Comparison of ENCODE assay signal across 23 cellular contexts in the genomic region with DNA sequence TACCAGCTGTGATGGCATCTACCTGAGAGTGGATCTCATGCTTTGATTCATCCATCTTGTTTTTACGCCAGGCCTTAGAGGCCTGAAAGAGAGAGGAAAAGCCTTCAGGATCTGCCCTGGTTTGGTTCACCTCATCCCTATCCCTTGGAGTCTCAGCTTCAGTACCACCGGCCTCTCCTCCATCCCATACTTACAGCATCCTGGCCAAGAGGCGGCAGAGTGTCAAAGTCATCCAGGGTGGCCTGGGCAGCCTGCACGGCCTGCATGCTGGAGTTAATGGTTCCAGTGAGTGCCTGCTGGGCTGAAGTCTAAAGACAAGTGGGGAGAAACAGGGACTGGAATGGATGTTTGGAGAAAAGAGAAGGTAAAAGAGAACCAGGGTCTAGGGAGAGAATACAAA. TPM values are rescaled to one million over a fixed set of nuclear protein-coding genes. Genes with fewer than 3 reads are reported as not detected.
DNase-seq lines count a peak whose midpoint lies in the region; ATAC-seq lines count a peak whose summit lies in the region.
"Had no signal": no experiment of that assay in that cellular context is flagged by ENCODE, and none has a peak within 500 bp of the region (broad histone marks: within the 10 kb centered on the region; RNA-seq: fewer than 3 reads in every experiment).

No MANE protein-coding gene starts in this region.

- H3K27me3 Mint-ChIP-seq in activated naive CD4-positive, alpha-beta T cell treated with anti-CD3 and anti-CD28 coated beads, Interleukin-2, amount 10 ng/mL, durations not matched to agents 7 days and 5 days: no peaks in the 10 kb centered on the region
- H3K27me3 Mint-ChIP-seq in activated T-helper 17 cell treated with anti-CD3 and anti-CD28 coated beads, Interleukin-2, amount 50 U/mL, for 72 hours: no peaks in the 10 kb centered on the region
- no peaks in the 10 kb centered on the region for H3K27me3 Mint-ChIP-seq in memory B cell
- H3K27me3 Mint-ChIP-seq: activated naive CD8-positive, alpha-beta T cell; T-cell had no signal

- H3K4me1 Mint-ChIP-seq in activated naive CD4-positive, alpha-beta T cell treated with anti-CD3 and anti-CD28 coated beads, Interleukin-2, amount 10 ng/mL, durations not matched to agents 7 days and 5 days: no peaks in the 10 kb centered on the region
- peaks cover 12% of the 10 kb centered on the region for H3K4me1 Mint-ChIP-seq in activated T-helper 17 cell treated with anti-CD3 and anti-CD28 coated beads, Interleukin-2, amount 50 U/mL, for 72 hours
- peaks cover 24% of the 10 kb centered on the region for H3K4me1 Mint-ChIP-seq in memory B cell

- CTCF ChIA-PET in activated naive CD4-positive, alpha-beta T cell treated with anti-CD3 and anti-CD28 coated beads, Interleukin-2, amount 10 ng/mL, durations not matched to agents 7 days and 5 days (lab: Charles Lee): no interaction called here

- H3K36me3 Mint-ChIP-seq in activated naive CD4-positive, alpha-beta T cell treated with anti-CD3 and anti-CD28 coated beads, Interleukin-2, amount 50 U/mL, for 72 hours: peaks cover 37 to 43% of the 10 kb centered on the region in 2 donors
- peaks cover 83% of the 10 kb centered on the region for H3K36me3 Mint-ChIP-seq in activated naive CD4-positive, alpha-beta T cell treated with anti-CD3 and anti-CD28 coated beads, Interleukin-2, amount 10 ng/mL, durations not matched to agents 7 days and 5 days
- no peaks in the 10 kb centered on the region for H3K36me3 Mint-ChIP-seq in activated T-helper 17 cell treated with anti-CD3 and anti-CD28 coated beads, Interleukin-2, amount 50 U/mL, for 72 hours (ENCODE audit: low read depth)
- peaks cover 49% of the 10 kb centered on the region for H3K36me3 Mint-ChIP-seq in memory B cell
- H3K36me3 Mint-ChIP-seq: stimulated activated effector memory CD8-positive, alpha-beta T cell treated with anti-CD3 and anti-CD28 coated beads, Interleukin-12 subunit alpha, Interleukin-12 subunit beta, amount 100 ng/mL, for 72 hours had no signal

- no peak overlapping the region for H3K4me3 Mint-ChIP-seq in activated naive CD4-positive, alpha-beta T cell treated with anti-CD3 and anti-CD28 coated beads, Interleukin-2, amount 10 ng/mL, durations not matched to agents 7 days and 5 days
- H3K4me3 Mint-ChIP-seq in activated T-helper 17 cell treated with anti-CD3 and anti-CD28 coated beads, Interleukin-2, amount 50 U/mL, for 72 hours: no peak overlapping the region
- no peak overlapping the region for H3K4me3 Mint-ChIP-seq in memory B cell
- H3K4me3 Mint-ChIP-seq: activated naive CD8-positive, alpha-beta T cell; stimulated activated effector memory CD8-positive, alpha-beta T cell treated with anti-CD3 and anti-CD28 coated beads, Interleukin-12 subunit alpha, Interleukin-12 subunit beta, amount 100 ng/mL, for 72 hours; T-cell had no signal

- H3K27ac Mint-ChIP-seq in activated naive CD4-positive, alpha-beta T cell treated with anti-CD3 and anti-CD28 coated beads, Interleukin-2, amount 50 U/mL, for 72 hours: peak overlapping the region; percentile 53 to 69
- H3K27ac Mint-ChIP-seq in activated naive CD4-positive, alpha-beta T cell treated with anti-CD3 and anti-CD28 coated beads, Interleukin-2, amount 10 ng/mL, durations not matched to agents 7 days and 5 days: no peak overlapping the region
- H3K27ac Mint-ChIP-seq in activated T-helper 17 cell treated with anti-CD3 and anti-CD28 coated beads, Interleukin-2, amount 50 U/mL, for 72 hours: peak overlapping the region; percentile 55
- H3K27ac Mint-ChIP-seq in memory B cell: peak overlapping the region; percentile 89
- H3K27ac Mint-ChIP-seq: activated naive CD8-positive, alpha-beta T cell; activated T-helper 2 cell treated with anti-CD3 and anti-CD28 coated beads, Interferon-gamma antibody, Interleukin-2, Interleukin-4, amounts not matched to agents 10 μg/mL and 5 μg/mL and 100 μg/mL, durations not matched to agents 14 hours and 24 hours and 36 hours; stimulated activated effector memory CD8-positive, alpha-beta T cell treated with anti-CD3 and anti-CD28 coated beads, Interleukin-12 subunit alpha, Interleukin-12 subunit beta, amount 100 ng/mL, for 72 hours; T-cell had no signal

- no peak for DNase-seq in activated naive CD4-positive, alpha-beta T cell treated with anti-CD3 and anti-CD28 coated beads, Interleukin-2, amount 50 U/mL, for 72 hours (ENCODE audit: low spot score in 2 of 2)
- no peak for DNase-seq in activated naive CD4-positive, alpha-beta T cell treated with anti-CD3 and anti-CD28 coated beads, Interleukin-2, amount 10 ng/mL, durations not matched to agents 7 days and 5 days
- DNase-seq in memory B cell (ENCODE audit: low spot score in 2 of 2) (no peak), T1000 (lab: John Stamatoyannopoulos, UW) (no peak), nucleus accumbens (lab: John Stamatoyannopoulos, UW) (no peak), Right ventricle myocardium inferior (ENCODE audit: missing footprints) (no peak), NCI-H82 treated with DMSO at 0.1 percent for 48 hours (lab: John Stamatoyannopoulos, UW; ENCODE audit: unreplicated experiment) (no peak)
- DNase-seq: activated CD4-positive, alpha-beta T cell treated with anti-CD3 and anti-CD28 coated beads, Interleukin-2, amount 50 U/mL, for 48 hours; DMS153; GOT3; islet precursor cell; MG63; mucosa of descending colon; NCI-H2029 treated with DMSO at 0.1 percent for 48 hours; NCI-H2227 treated with DMSO at 0.1 percent for 48 hours; NCI-H69; stimulated activated CD4-positive, alpha-beta T cell treated with anti-CD3 and anti-CD28 coated beads, Interleukin-12 subunit alpha, Interleukin-12 subunit beta, amount 100 ng/mL, for 4 hours; stimulated activated CD4-positive, alpha-beta T cell treated with anti-CD3 and anti-CD28 coated beads, Interleukin-4, amount 100 ng/mL, for 24 hours had no signal

- no peaks in the 10 kb centered on the region for H3K9me3 Mint-ChIP-seq in activated naive CD4-positive, alpha-beta T cell treated with anti-CD3 and anti-CD28 coated beads, Interleukin-2, amount 50 U/mL, for 72 hours
- no peaks in the 10 kb centered on the region for H3K9me3 Mint-ChIP-seq in activated naive CD4-positive, alpha-beta T cell treated with anti-CD3 and anti-CD28 coated beads, Interleukin-2, amount 10 ng/mL, durations not matched to agents 7 days and 5 days
- no peaks in the 10 kb centered on the region for H3K9me3 Mint-ChIP-seq in activated T-helper 17 cell treated with anti-CD3 and anti-CD28 coated beads, Interleukin-2, amount 50 U/mL, for 72 hours
- H3K9me3 Mint-ChIP-seq in memory B cell: no peaks in the 10 kb centered on the region
- H3K9me3 Mint-ChIP-seq: activated T-helper 2 cell treated with anti-CD3 and anti-CD28 coated beads, Interferon-gamma antibody, Interleukin-2, Interleukin-4, amounts not matched to agents 10 μg/mL and 5 μg/mL and 100 μg/mL, durations not matched to agents 14 hours and 24 hours and 36 hours; stimulated activated effector memory CD8-positive, alpha-beta T cell treated with anti-CD3 and anti-CD28 coated beads, Interleukin-12 subunit alpha, Interleukin-12 subunit beta, amount 100 ng/mL, for 72 hours; T-cell had no signal

- intact Hi-C loops in Right ventricle myocardium inferior (cut with DNase I): no loop called here

- ATAC-seq in activated naive CD4-positive, alpha-beta T cell treated with anti-CD3 and anti-CD28 coated beads, Interleukin-2, amount 50 U/mL, for 72 hours: no peak
- no peak for ATAC-seq in activated T-helper 17 cell treated with anti-CD3 and anti-CD28 coated beads, Interleukin-2, amount 50 U/mL, for 72 hours (replicated peaks)
- no peak for ATAC-seq in memory B cell (ENCODE audit: low read depth)
- no peak for ATAC-seq in Right ventricle myocardium inferior
- ATAC-seq: T-cell had no signal

RNA-seq across cellular contexts. Expression of a gene that starts 12.4 kb away (rescaled TPM):
- 100 to 1,000 TPM; 234 to 334 TPM for total RNA-seq in activated naive CD4-positive, alpha-beta T cell treated with anti-CD3 and anti-CD28 coated beads, Interleukin-2, amount 50 U/mL, for 72 hours
- total RNA-seq in activated T-helper 17 cell treated with anti-CD3 and anti-CD28 coated beads, Interleukin-2, amount 50 U/mL, for 72 hours: 100 to 1,000 TPM; 293 to 458 TPM
- total RNA-seq in Right ventricle myocardium inferior: 255 TPM

RNA-seq across cellular contexts. Expression of a gene that starts 12.9 kb away (rescaled TPM):
- total RNA-seq in activated naive CD4-positive, alpha-beta T cell treated with anti-CD3 and anti-CD28 coated beads, Interleukin-2, amount 50 U/mL, for 72 hours: 10 to 100 TPM; 22.8 to 25.3 TPM
- 10 to 100 TPM; 23.9 to 40.3 TPM for total RNA-seq in activated T-helper 17 cell treated with anti-CD3 and anti-CD28 coated beads, Interleukin-2, amount 50 U/mL, for 72 hours
- total RNA-seq in Right ventricle myocardium inferior: 23.5 TPM

RNA-seq across cellular contexts. Expression of a gene that starts 29.5 kb away (rescaled TPM):
- total RNA-seq in activated naive CD4-positive, alpha-beta T cell treated with anti-CD3 and anti-CD28 coated beads, Interleukin-2, amount 50 U/mL, for 72 hours: 10 to 100 TPM; 23.4 to 57.6 TPM
- 10 to 100 TPM; 27.0 to 36.0 TPM for total RNA-seq in activated T-helper 17 cell treated with anti-CD3 and anti-CD28 coated beads, Interleukin-2, amount 50 U/mL, for 72 hours
- 80.2 TPM for total RNA-seq in Right ventricle myocardium inferior

RNA-seq across cellular contexts. Expression of a gene that starts 29.5 kb away (rescaled TPM):
- total RNA-seq in activated naive CD4-positive, alpha-beta T cell treated with anti-CD3 and anti-CD28 coated beads, Interleukin-2, amount 50 U/mL, for 72 hours: 10 to 100 TPM; 18.4 to 35.1 TPM
- total RNA-seq in activated T-helper 17 cell treated with anti-CD3 and anti-CD28 coated beads, Interleukin-2, amount 50 U/mL, for 72 hours: 10 to 100 TPM; 18.9 to 25.6 TPM
- total RNA-seq in Right ventricle myocardium inferior: 29.0 TPM

RNA-seq across cellular contexts. Expression of a gene that starts 29.8 kb away (rescaled TPM):
- total RNA-seq in activated naive CD4-positive, alpha-beta T cell treated with anti-CD3 and anti-CD28 coated beads, Interleukin-2, amount 50 U/mL, for 72 hours: 1 to 10 TPM; 5.2 to 9.3 TPM
- total RNA-seq in activated T-helper 17 cell treated with anti-CD3 and anti-CD28 coated beads, Interleukin-2, amount 50 U/mL, for 72 hours: 1 to 10 TPM; 4.1 to 6.2 TPM
- total RNA-seq in Right ventricle myocardium inferior: 1,163 TPM
